8 cellular contexts compared by ENCODE assay signal in the genomic region with DNA sequence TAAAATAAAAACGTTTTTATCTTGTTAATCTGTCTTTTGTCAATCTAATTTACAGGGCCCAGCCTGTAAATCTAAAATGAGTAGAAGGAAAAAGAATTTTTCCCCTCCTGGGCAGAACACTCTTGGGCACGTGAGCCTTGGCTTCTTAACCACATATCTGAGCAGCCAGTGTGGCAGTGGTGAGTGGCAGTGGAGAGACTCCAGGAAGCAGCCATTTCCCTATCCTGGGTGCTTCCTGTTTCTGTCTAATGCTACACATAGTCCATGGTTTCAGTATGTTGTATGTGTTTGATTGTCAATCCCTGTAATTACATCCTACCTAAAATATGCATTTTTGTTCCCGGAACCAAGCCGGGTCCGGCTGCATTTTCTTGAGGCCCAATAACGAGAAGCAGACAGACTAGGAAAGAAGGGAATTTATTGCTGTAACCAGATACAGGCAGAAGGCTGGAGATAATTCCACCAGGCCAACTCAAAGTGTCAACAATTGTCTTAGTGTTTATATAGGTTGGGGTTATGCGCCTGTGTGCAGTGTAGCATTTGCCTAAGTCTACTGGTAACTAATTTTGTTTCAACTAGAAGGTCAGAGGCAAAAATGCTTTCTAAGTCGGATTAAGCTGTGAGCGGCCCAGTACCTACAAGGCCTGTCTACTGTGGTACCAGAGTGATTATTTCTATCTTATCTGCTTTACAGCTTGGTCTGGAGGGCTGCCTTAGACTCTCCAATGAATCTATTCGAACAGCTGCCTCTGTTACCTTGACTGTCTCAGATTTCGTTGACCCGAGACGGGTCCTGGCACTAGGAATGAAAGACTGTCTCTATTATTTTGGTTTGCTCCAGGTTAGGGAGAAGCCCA.
DNase-seq lines count a peak whose midpoint lies in the region; ATAC-seq and TF ChIP-seq lines count a peak whose summit lies in the region.
"Had no signal": no experiment of that assay in that cellular context is flagged by ENCODE, and none has a peak within 500 bp of the region (broad histone marks: within the 10 kb centered on the region; RNA-seq: fewer than 3 reads in every experiment).

No MANE protein-coding gene starts in this region.

- peaks cover 0 to 11% (median 6%) of the 10 kb centered on the region in 3 donors for H3K36me3 Mint-ChIP-seq in CD8-positive, alpha-beta memory T cell
- peaks cover 19% of the 10 kb centered on the region for H3K36me3 Mint-ChIP-seq in activated CD8-positive, alpha-beta T cell treated with anti-CD3 and anti-CD28 coated beads for 36 hours (ENCODE audit: low read depth)

- POLR2A ChIA-PET in CD8-positive, alpha-beta memory T cell (lab: Charles Lee) = no interaction called here
- POLR2A ChIA-PET in activated CD8-positive, alpha-beta T cell treated with anti-CD3 and anti-CD28 coated beads for 36 hours (lab: Charles Lee) = interaction anchor here (0.8 kb wide), 1 partner anchor 20 kb away, joined by 3 read pairs; no protein-coding TSS in a partner anchor

- H3K4me3 ChIP-seq in CD8-positive, alpha-beta memory T cell (ENCODE audit: low read length) = no peak overlapping the region
- H3K4me3 ChIP-seq in HUES6 (ENCODE audit: low read depth, low read length) = no peak overlapping the region
- H3K4me3 ChIP-seq in mucosa of descending colon = no peak overlapping the region

- H3K27ac ChIP-seq in CD8-positive, alpha-beta memory T cell (ENCODE audit: low read depth, low read length) = no peak overlapping the region
- peak overlapping the region; percentile 25; the same call in 1 of the 2 replicates for H3K27ac ChIP-seq in HUES6 (ENCODE audit: low read depth, low read length)

- peaks cover 27% of the 10 kb centered on the region for H3K4me1 ChIP-seq in CD8-positive, alpha-beta memory T cell (ENCODE audit: insufficient read depth, low read length)
- H3K4me1 ChIP-seq in HUES6 (ENCODE audit: control insufficient read depth, insufficient read depth, low read length) = peaks cover 28% of the 10 kb centered on the region
- no peaks in the 10 kb centered on the region for H3K4me1 ChIP-seq in mucosa of descending colon (ENCODE audit: low read depth)

- intact Hi-C loops in activated CD8-positive, alpha-beta T cell treated with anti-CD3 and anti-CD28 coated beads for 36 hours (cut with micrococcal nuclease) = no loop called here
- intact Hi-C loops in mucosa of descending colon (cut with DNase I, micrococcal nuclease) = no loop called here

- H3K4me3 Mint-ChIP-seq in CD8-positive, alpha-beta memory T cell = peak overlapping the region in 2 of 7 donors; percentile 12 to 37
- H3K4me3 Mint-ChIP-seq in activated CD8-positive, alpha-beta T cell treated with anti-CD3 and anti-CD28 coated beads for 36 hours = no peak overlapping the region

- DNase-seq in CD8-positive, alpha-beta memory T cell = no peak
- no peak for DNase-seq in activated CD8-positive, alpha-beta T cell treated with anti-CD3 and anti-CD28 coated beads for 36 hours
- DNase-seq in mucosa of descending colon (no peak), cerebellar cortex (ENCODE audit: low spot score) (no peak), dermis blood vessel endothelial cell (no peak), middle frontal gyrus (ENCODE audit: extremely low spot score, low spot score) (no peak)
- DNase-seq: NK-92 treated with Interleukin-12 subunit alpha and Interleukin-12 subunit beta, amount 100 ng/mL, for 24 hours had no signal

- H3K27me3 Mint-ChIP-seq in CD8-positive, alpha-beta memory T cell = no peaks in the 10 kb centered on the region
- H3K27me3 Mint-ChIP-seq in activated CD8-positive, alpha-beta T cell treated with anti-CD3 and anti-CD28 coated beads for 36 hours = no peaks in the 10 kb centered on the region

- CTCF ChIA-PET in CD8-positive, alpha-beta memory T cell (lab: Charles Lee) = interaction anchor here (0.6 kb wide), 1 partner anchor 148 kb away, joined by 3 read pairs; a partner anchor contains a TSS
- CTCF ChIA-PET in activated CD8-positive, alpha-beta T cell treated with anti-CD3 and anti-CD28 coated beads for 36 hours (lab: Charles Lee) = interaction anchor here (1.3 kb wide), 1 partner anchor 19 kb away, joined by 3 read pairs; no protein-coding TSS in a partner anchor

- no peak for ATAC-seq in activated CD8-positive, alpha-beta T cell treated with anti-CD3 and anti-CD28 coated beads for 36 hours
- ATAC-seq in mucosa of descending colon = peak; percentile 50

- no peaks in the 10 kb centered on the region for H3K27me3 ChIP-seq in CD8-positive, alpha-beta memory T cell (ENCODE audit: insufficient read depth, low read length, poor library complexity, severe bottlenecking)
- H3K27me3 ChIP-seq in HUES6 (ENCODE audit: control insufficient read depth, insufficient read depth, low read length) = no peaks in the 10 kb centered on the region

- no peaks in the 10 kb centered on the region for H3K9me3 Mint-ChIP-seq in CD8-positive, alpha-beta memory T cell
- H3K9me3 Mint-ChIP-seq in activated CD8-positive, alpha-beta T cell treated with anti-CD3 and anti-CD28 coated beads for 36 hours = peaks cover 19% of the 10 kb centered on the region

- no peaks in the 10 kb centered on the region for H3K9me3 ChIP-seq in CD8-positive, alpha-beta memory T cell (ENCODE audit: low read length)
- H3K9me3 ChIP-seq in HUES6 (ENCODE audit: control insufficient read depth, insufficient read depth, low read depth, low read length) (peaks cover 21% of the 10 kb centered on the region), mucosa of descending colon (no peaks in the 10 kb centered on the region)

- TF ChIP-seq CTCF in activated CD8-positive, alpha-beta T cell treated with anti-CD3 and anti-CD28 coated beads for 36 hours (IDR thresholded peaks at IDR 0.05) = no peak
- TF ChIP-seq CTCF in mucosa of descending colon (IDR thresholded peaks at IDR 0.05) = no peak

- H3K36me3 ChIP-seq in CD8-positive, alpha-beta memory T cell (ENCODE audit: insufficient read depth, low read length) = no peaks in the 10 kb centered on the region
- H3K36me3 ChIP-seq in HUES6 (ENCODE audit: control insufficient read depth, insufficient read depth, low read length) (no peaks in the 10 kb centered on the region), mucosa of descending colon (ENCODE audit: low read depth) (no peaks in the 10 kb centered on the region)

- peak overlapping the region; percentile 21 for H3K9ac ChIP-seq in HUES6 (ENCODE audit: low read length)

- H3K27ac Mint-ChIP-seq in CD8-positive, alpha-beta memory T cell = peak overlapping the region in 6 of 8 donors; percentile 56 to 74 (median 68)
- H3K27ac Mint-ChIP-seq in activated CD8-positive, alpha-beta T cell treated with anti-CD3 and anti-CD28 coated beads for 36 hours = peak overlapping the region; percentile 80

- peaks cover 39 to 58% (median 53%) of the 10 kb centered on the region in 3 donors for H3K4me1 Mint-ChIP-seq in CD8-positive, alpha-beta memory T cell
- peaks cover 35% of the 10 kb centered on the region for H3K4me1 Mint-ChIP-seq in activated CD8-positive, alpha-beta T cell treated with anti-CD3 and anti-CD28 coated beads for 36 hours (ENCODE audit: low read depth)
